Comparison of ENCODE assay signal across 8 cellular contexts in the genomic region with DNA sequence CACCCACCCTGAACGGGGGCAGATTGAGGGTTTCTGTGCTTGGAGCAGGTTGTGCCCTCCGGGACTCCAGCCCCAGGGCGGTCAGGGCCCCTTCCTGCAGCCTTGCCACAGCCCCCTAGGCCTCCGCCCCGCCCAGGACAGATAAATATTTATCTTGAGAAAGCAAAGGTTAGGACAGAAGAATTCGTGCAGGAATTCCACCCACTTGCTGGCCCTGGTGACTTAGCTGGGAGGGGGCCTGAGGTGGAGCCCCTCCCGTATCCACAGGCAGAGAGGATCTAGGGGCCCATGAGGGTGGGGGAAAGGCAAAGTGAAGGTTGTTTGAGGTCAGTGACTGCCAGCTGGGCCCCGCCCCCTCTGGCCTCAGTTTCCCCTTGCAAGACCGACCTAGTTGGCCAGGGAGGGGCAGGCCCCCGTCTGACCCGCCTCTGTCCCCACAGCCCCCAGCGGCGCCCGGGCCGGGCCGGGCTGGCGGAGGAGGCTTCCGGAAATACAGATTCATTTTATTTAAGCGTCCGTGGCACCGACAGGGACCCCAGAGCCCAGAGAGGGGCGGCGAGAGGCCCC. TPM values are rescaled to one million over a fixed set of nuclear protein-coding genes. Genes with fewer than 3 reads are reported as not detected.
A peak's percentile ranks its signal among the peaks of the same experiment; 100 is the strongest.
DNase-seq lines count a peak whose midpoint lies in the region; ATAC-seq and TF ChIP-seq lines count a peak whose summit lies in the region.

No MANE protein-coding gene starts in this region.

- peaks cover 46% of the 10 kb centered on the region for H3K4me1 Mint-ChIP-seq in stimulated activated memory B cell treated with anti-CD40 and anti-IgM and Interleukin-4, amounts not matched to agents 10 μg/mL and 1 μg/mL and 100 μg/mL, for 72 hours

- H3K27ac Mint-ChIP-seq in activated naive CD4-positive, alpha-beta T cell treated with anti-CD3 and anti-CD28 coated beads, Interleukin-2, amount 50 U/mL, for 72 hours, result peak overlapping the region; percentile 89 to 92
- H3K27ac Mint-ChIP-seq in stimulated activated memory B cell treated with anti-CD40 and anti-IgM and Interleukin-4, amounts not matched to agents 10 μg/mL and 1 μg/mL and 100 μg/mL, for 72 hours, result peak overlapping the region; percentile 94

- H3K27me3 Mint-ChIP-seq in stimulated activated memory B cell treated with anti-CD40 and anti-IgM and Interleukin-4, amounts not matched to agents 10 μg/mL and 1 μg/mL and 100 μg/mL, for 72 hours, result no peaks in the 10 kb centered on the region

- no peak for DNase-seq in HFF-Myc (ENCODE audit: extremely low read depth, low read depth)
- DNase-seq in activated naive CD4-positive, alpha-beta T cell treated with anti-CD3 and anti-CD28 coated beads, Interleukin-2, amount 50 U/mL, for 72 hours (ENCODE audit: low spot score in 2 of 2), result no peak
- peak; percentile 90 for DNase-seq in iris pigment epithelial cell (ENCODE audit: low read depth)
- no peak for DNase-seq in NCI-H128 (lab: John Stamatoyannopoulos, UW; ENCODE audit: unreplicated experiment)
- DNase-seq in NCI-H345 treated with DMSO at 0.1 percent for 48 hours (lab: John Stamatoyannopoulos, UW; ENCODE audit: unreplicated experiment), result no peak
- DNase-seq in activated effector memory CD4-positive, alpha-beta T cell treated with anti-CD3 and anti-CD28 coated beads, Interleukin-2, amount 50 U/mL, for 16 hours, result no peak

- H3K4me3 Mint-ChIP-seq in stimulated activated memory B cell treated with anti-CD40 and anti-IgM and Interleukin-4, amounts not matched to agents 10 μg/mL and 1 μg/mL and 100 μg/mL, for 72 hours, result peak overlapping the region; percentile 95

- no peaks in the 10 kb centered on the region for H3K9me3 Mint-ChIP-seq in activated naive CD4-positive, alpha-beta T cell treated with anti-CD3 and anti-CD28 coated beads, Interleukin-2, amount 50 U/mL, for 72 hours
- H3K9me3 Mint-ChIP-seq in stimulated activated memory B cell treated with anti-CD40 and anti-IgM and Interleukin-4, amounts not matched to agents 10 μg/mL and 1 μg/mL and 100 μg/mL, for 72 hours, result no peaks in the 10 kb centered on the region

- peak overlapping the region; percentile 77 for H3K4me3 ChIP-seq in HFF-Myc (replicated peaks; ENCODE audit: low read depth, low read length)

- no peak for ATAC-seq in activated naive CD4-positive, alpha-beta T cell treated with anti-CD3 and anti-CD28 coated beads, Interleukin-2, amount 50 U/mL, for 72 hours
- ATAC-seq in stimulated activated memory B cell treated with anti-CD40 and anti-IgM and Interleukin-4, amounts not matched to agents 10 μg/mL and 1 μg/mL and 100 μg/mL, for 72 hours, result no peak
- no peak for ATAC-seq in GM21576 (IDR thresholded peaks at IDR 0.05; ENCODE audit: unreplicated experiment)

- peaks cover 20% of the 10 kb centered on the region in 2 donors for H3K36me3 Mint-ChIP-seq in activated naive CD4-positive, alpha-beta T cell treated with anti-CD3 and anti-CD28 coated beads, Interleukin-2, amount 50 U/mL, for 72 hours
- H3K36me3 Mint-ChIP-seq in stimulated activated memory B cell treated with anti-CD40 and anti-IgM and Interleukin-4, amounts not matched to agents 10 μg/mL and 1 μg/mL and 100 μg/mL, for 72 hours, result peaks cover 47% of the 10 kb centered on the region

- TF ChIP-seq CTCF in HFF-Myc (IDR thresholded peaks at IDR 0.05; ENCODE audit: low read depth, low read length, missing control alignments), result no peak

RNA-seq across cellular contexts. Expression of gene MIDN, which starts 5.2 kb away (rescaled TPM):
- total RNA-seq in activated naive CD4-positive, alpha-beta T cell treated with anti-CD3 and anti-CD28 coated beads, Interleukin-2, amount 50 U/mL, for 72 hours, result 100 to 1,000 TPM in 1 of 2 donors, 10 to 100 TPM in 1; 52.9 to 113 TPM

RNA-seq across cellular contexts. Expression of gene ATP5F1D, which starts 12.0 kb away (rescaled TPM):
- 100 to 1,000 TPM; 114 to 201 TPM for total RNA-seq in activated naive CD4-positive, alpha-beta T cell treated with anti-CD3 and anti-CD28 coated beads, Interleukin-2, amount 50 U/mL, for 72 hours

RNA-seq across cellular contexts. Expression of gene CIRBP, which starts 15.5 kb away (rescaled TPM):
- 100 to 1,000 TPM; 148 to 157 TPM for total RNA-seq in activated naive CD4-positive, alpha-beta T cell treated with anti-CD3 and anti-CD28 coated beads, Interleukin-2, amount 50 U/mL, for 72 hours

RNA-seq across cellular contexts. Expression of gene CBARP, which starts 15.8 kb away (rescaled TPM):
- 1 to 10 TPM; 1.0 to 1.6 TPM for total RNA-seq in activated naive CD4-positive, alpha-beta T cell treated with anti-CD3 and anti-CD28 coated beads, Interleukin-2, amount 50 U/mL, for 72 hours

RNA-seq across cellular contexts. Expression of gene FAM174C, which starts 21.7 kb away (rescaled TPM):
- 10 to 100 TPM; 42.1 to 76.0 TPM for total RNA-seq in activated naive CD4-positive, alpha-beta T cell treated with anti-CD3 and anti-CD28 coated beads, Interleukin-2, amount 50 U/mL, for 72 hours
